In genomic region chr3:142888484-142889262, GRCh38 we compare ENCODE assay signal across 8 cellular contexts. TPM values are rescaled to one million over a fixed set of nuclear protein-coding genes. Genes with fewer than 3 reads are reported as not detected.
DNase-seq lines count a peak whose midpoint lies in the region; ATAC-seq and TF ChIP-seq lines count a peak whose summit lies in the region.

A gene with protein sequence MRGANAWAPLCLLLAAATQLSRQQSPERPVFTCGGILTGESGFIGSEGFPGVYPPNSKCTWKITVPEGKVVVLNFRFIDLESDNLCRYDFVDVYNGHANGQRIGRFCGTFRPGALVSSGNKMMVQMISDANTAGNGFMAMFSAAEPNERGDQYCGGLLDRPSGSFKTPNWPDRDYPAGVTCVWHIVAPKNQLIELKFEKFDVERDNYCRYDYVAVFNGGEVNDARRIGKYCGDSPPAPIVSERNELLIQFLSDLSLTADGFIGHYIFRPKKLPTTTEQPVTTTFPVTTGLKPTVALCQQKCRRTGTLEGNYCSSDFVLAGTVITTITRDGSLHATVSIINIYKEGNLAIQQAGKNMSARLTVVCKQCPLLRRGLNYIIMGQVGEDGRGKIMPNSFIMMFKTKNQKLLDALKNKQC (minus strand): TSS chr3:142889083. CDS start chr3:142888896, 187 bp downstream.

- H3K27me3 ChIP-seq in right atrium auricular region, result no peaks in the 10 kb centered on the region

- no peaks in the 10 kb centered on the region for H3K4me1 ChIP-seq in right atrium auricular region

- DNase-seq in AG04449 (ENCODE audit: low read depth, low spot score) (no peak), NCI-H510A (lab: John Stamatoyannopoulos, UW) (peak; percentile 36), right atrium auricular region (ENCODE audit: low spot score) (no peak), pulmonary artery endothelial cell (ENCODE audit: low read depth, low spot score) (no peak), NK-92 (lab: John Stamatoyannopoulos, UW; ENCODE audit: unreplicated experiment) (no peak)
- peak; percentile 51 for DNase-seq in activated naive CD8-positive, alpha-beta T cell treated with anti-CD3 and anti-CD28 coated beads, Interleukin-2, amount 10 ng/mL, durations not matched to agents 7 days and 5 days

- peaks cover 65% of the 10 kb centered on the region for H3K27me3 Mint-ChIP-seq in activated naive CD8-positive, alpha-beta T cell treated with anti-CD3 and anti-CD28 coated beads, Interleukin-2, amount 10 ng/mL, durations not matched to agents 7 days and 5 days

- H3K36me3 ChIP-seq in right atrium auricular region, result no peaks in the 10 kb centered on the region

- TF ChIP-seq CTCF in AG04449 (IDR thresholded peaks at IDR 0.05; ENCODE audit: insufficient read depth, low read length, missing control alignments) (no peak), right atrium auricular region (IDR thresholded peaks at IDR 0.05) (no peak)

- peak; percentile 45 for ATAC-seq in GM18502 (IDR thresholded peaks at IDR 0.05; ENCODE audit: poor library complexity, unreplicated experiment)
- peak; percentile 71 for ATAC-seq in activated naive CD8-positive, alpha-beta T cell treated with anti-CD3 and anti-CD28 coated beads, Interleukin-2, amount 10 ng/mL, durations not matched to agents 7 days and 5 days (ENCODE audit: low read depth)
- no peak for ATAC-seq in HG03457 (IDR thresholded peaks at IDR 0.05; ENCODE audit: unreplicated experiment)

- H3K27ac ChIP-seq in right atrium auricular region, result peak within 1 kb of the TSS; percentile 80 to 92

- H3K4me3 Mint-ChIP-seq in activated naive CD8-positive, alpha-beta T cell treated with anti-CD3 and anti-CD28 coated beads, Interleukin-2, amount 10 ng/mL, durations not matched to agents 7 days and 5 days, result peak within 1 kb of the TSS; percentile 65

- H3K27ac Mint-ChIP-seq in activated naive CD8-positive, alpha-beta T cell treated with anti-CD3 and anti-CD28 coated beads, Interleukin-2, amount 10 ng/mL, durations not matched to agents 7 days and 5 days, result no peak within 1 kb of the TSS

- CTCF ChIA-PET in AG04449 (lab: Yijun Ruan, JAX), result interaction anchor here (0.9 to 1.0 kb wide), 2 partner anchors 14 to 105 kb away, joined by 3 read pairs; no protein-coding TSS in a partner anchor

- H3K9me3 Mint-ChIP-seq in activated naive CD8-positive, alpha-beta T cell treated with anti-CD3 and anti-CD28 coated beads, Interleukin-2, amount 10 ng/mL, durations not matched to agents 7 days and 5 days, result no peaks in the 10 kb centered on the region

- H3K4me3 ChIP-seq in AG04449 (ENCODE audit: low read depth, low read length) (peak within 1 kb of the TSS; percentile 62), right atrium auricular region (peak within 1 kb of the TSS; percentile 68 to 83)

- no peaks in the 10 kb centered on the region for H3K36me3 Mint-ChIP-seq in activated naive CD8-positive, alpha-beta T cell treated with anti-CD3 and anti-CD28 coated beads, Interleukin-2, amount 10 ng/mL, durations not matched to agents 7 days and 5 days

- H3K4me1 Mint-ChIP-seq in activated naive CD8-positive, alpha-beta T cell treated with anti-CD3 and anti-CD28 coated beads, Interleukin-2, amount 10 ng/mL, durations not matched to agents 7 days and 5 days, result peaks cover 5% of the 10 kb centered on the region

- H3K9me3 ChIP-seq in right atrium auricular region, result no peaks in the 10 kb centered on the region

- POLR2A ChIA-PET in AG04449 (lab: Yijun Ruan, JAX), result no interaction called here
- POLR2A ChIA-PET in activated naive CD8-positive, alpha-beta T cell treated with anti-CD3 and anti-CD28 coated beads, Interleukin-2, amount 10 ng/mL, durations not matched to agents 7 days and 5 days (lab: Charles Lee), result no interaction called here

RNA-seq across cellular contexts. Expression of the gene that starts here (rescaled TPM):
- not detected for total RNA-seq in activated naive CD8-positive, alpha-beta T cell treated with anti-CD3 and anti-CD28 coated beads, Interleukin-2, amount 10 ng/mL, durations not matched to agents 7 days and 5 days
- total RNA-seq in right atrium auricular region (100 to 1,000 TPM in 1 of 2 donors, 10 to 100 TPM in 1; 79.1 to 148 TPM), pulmonary artery endothelial cell (8.5 and 12.1 TPM in 2 replicates)

Comparison
In these comparisons a context has a peak if more than half of its experiments do, and no peak if none do; other contexts are left out.
1. Peak in DNase-seq and ATAC-seq in activated naive CD8-positive, alpha-beta T cell treated with anti-CD3 and anti-CD28 coated beads, Interleukin-2, amount 10 ng/mL, durations not matched to agents 7 days and 5 days; RNA of the gene not detected or under 1 TPM.